Comparison of ENCODE assay signal across 2 cellular contexts in genomic region chr14:89351364-89351957, GRCh38.
TF ChIP-seq lines count a peak whose summit lies in the region.

No MANE protein-coding gene starts in this region.

TF ChIP-seq in SK-N-SH, 30 proteins besides CTCF, POLR2A, EP300 and RAD21 (continued from another document):
- TF ChIP-seq JUND (IDR thresholded peaks at IDR 0.05) (no peak), EZH2phosphoT487 (IDR thresholded peaks at IDR 0.05; ENCODE audit: borderline replicate concordance, low read depth) (no peak), FOXM1 (IDR thresholded peaks at IDR 0.05; ENCODE audit: low read depth) (no peak), MXI1 (IDR thresholded peaks at IDR 0.05; ENCODE audit: low read depth, low read length) (no peak), SIN3A (IDR thresholded peaks at IDR 0.05; ENCODE audit: borderline replicate concordance, low read depth, low read length) (no peak), NFIC (IDR thresholded peaks at IDR 0.05; ENCODE audit: borderline replicate concordance) (no peak), NRF1 (IDR thresholded peaks at IDR 0.05; ENCODE audit: low read depth, low read length) (no peak), RCOR1 (IDR thresholded peaks at IDR 0.05; ENCODE audit: low read length) (no peak), ELF1 (IDR thresholded peaks at IDR 0.05) (no peak)
- TF ChIP-seq, protein P1, sequence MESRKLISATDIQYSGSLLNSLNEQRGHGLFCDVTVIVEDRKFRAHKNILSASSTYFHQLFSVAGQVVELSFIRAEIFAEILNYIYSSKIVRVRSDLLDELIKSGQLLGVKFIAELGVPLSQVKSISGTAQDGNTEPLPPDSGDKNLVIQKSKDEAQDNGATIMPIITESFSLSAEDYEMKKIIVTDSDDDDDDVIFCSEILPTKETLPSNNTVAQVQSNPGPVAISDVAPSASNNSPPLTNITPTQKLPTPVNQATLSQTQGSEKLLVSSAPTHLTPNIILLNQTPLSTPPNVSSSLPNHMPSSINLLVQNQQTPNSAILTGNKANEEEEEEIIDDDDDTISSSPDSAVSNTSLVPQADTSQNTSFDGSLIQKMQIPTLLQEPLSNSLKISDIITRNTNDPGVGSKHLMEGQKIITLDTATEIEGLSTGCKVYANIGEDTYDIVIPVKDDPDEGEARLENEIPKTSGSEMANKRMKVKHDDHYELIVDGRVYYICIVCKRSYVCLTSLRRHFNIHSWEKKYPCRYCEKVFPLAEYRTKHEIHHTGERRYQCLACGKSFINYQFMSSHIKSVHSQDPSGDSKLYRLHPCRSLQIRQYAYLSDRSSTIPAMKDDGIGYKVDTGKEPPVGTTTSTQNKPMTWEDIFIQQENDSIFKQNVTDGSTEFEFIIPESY (IDR thresholded peaks at IDR 0.05; ENCODE audit: borderline replicate concordance, low read depth), result no peak
- TF ChIP-seq, protein P2, sequence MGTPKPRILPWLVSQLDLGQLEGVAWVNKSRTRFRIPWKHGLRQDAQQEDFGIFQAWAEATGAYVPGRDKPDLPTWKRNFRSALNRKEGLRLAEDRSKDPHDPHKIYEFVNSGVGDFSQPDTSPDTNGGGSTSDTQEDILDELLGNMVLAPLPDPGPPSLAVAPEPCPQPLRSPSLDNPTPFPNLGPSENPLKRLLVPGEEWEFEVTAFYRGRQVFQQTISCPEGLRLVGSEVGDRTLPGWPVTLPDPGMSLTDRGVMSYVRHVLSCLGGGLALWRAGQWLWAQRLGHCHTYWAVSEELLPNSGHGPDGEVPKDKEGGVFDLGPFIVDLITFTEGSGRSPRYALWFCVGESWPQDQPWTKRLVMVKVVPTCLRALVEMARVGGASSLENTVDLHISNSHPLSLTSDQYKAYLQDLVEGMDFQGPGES (IDR thresholded peaks at IDR 0.05; ENCODE audit: low read depth, low read length), result no peak

TF ChIP-seq in SK-N-SH treated with all-trans-retinoic acid at 6 μM for 48 hours, 23 proteins besides CTCF, POLR2A, EP300 and RAD21 (continued from another document):
- TF ChIP-seq ZNF8 (CRISPR knock-in tag; IDR thresholded peaks at IDR 0.05) (no peak), SNAI2 (CRISPR knock-in tag; IDR thresholded peaks at IDR 0.05) (no peak), POU6F1 (CRISPR knock-in tag; IDR thresholded peaks at IDR 0.05; ENCODE audit: borderline replicate concordance, low read depth) (no peak), CSDC2 (CRISPR knock-in tag; IDR thresholded peaks at IDR 0.05) (no peak), ZFP30 (CRISPR knock-in tag; IDR thresholded peaks at IDR 0.05) (no peak), ZC3H10 (CRISPR knock-in tag; IDR thresholded peaks at IDR 0.05) (no peak), ZNF565 (CRISPR knock-in tag; conservative IDR thresholded peaks at IDR 0.05; ENCODE audit: low read depth) (no peak), PPARA (CRISPR knock-in tag; IDR thresholded peaks at IDR 0.05; ENCODE audit: borderline replicate concordance) (no peak)
- TF ChIP-seq, protein P3, sequence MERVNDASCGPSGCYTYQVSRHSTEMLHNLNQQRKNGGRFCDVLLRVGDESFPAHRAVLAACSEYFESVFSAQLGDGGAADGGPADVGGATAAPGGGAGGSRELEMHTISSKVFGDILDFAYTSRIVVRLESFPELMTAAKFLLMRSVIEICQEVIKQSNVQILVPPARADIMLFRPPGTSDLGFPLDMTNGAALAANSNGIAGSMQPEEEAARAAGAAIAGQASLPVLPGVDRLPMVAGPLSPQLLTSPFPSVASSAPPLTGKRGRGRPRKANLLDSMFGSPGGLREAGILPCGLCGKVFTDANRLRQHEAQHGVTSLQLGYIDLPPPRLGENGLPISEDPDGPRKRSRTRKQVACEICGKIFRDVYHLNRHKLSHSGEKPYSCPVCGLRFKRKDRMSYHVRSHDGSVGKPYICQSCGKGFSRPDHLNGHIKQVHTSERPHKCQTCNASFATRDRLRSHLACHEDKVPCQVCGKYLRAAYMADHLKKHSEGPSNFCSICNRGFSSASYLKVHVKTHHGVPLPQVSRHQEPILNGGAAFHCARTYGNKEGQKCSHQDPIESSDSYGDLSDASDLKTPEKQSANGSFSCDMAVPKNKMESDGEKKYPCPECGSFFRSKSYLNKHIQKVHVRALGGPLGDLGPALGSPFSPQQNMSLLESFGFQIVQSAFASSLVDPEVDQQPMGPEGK (CRISPR knock-in tag; IDR thresholded peaks at IDR 0.05; ENCODE audit: borderline replicate concordance), result no peak
